16 cellular contexts compared by ENCODE assay signal in genomic region chr11:130634186-130634585, GRCh38.
"Had no signal": no experiment of that assay in that cellular context is flagged by ENCODE, and none has a peak within 500 bp of the region (broad histone marks: within the 10 kb centered on the region; RNA-seq: fewer than 3 reads in every experiment).

No MANE protein-coding gene starts in this region.

- H3K36me3 Mint-ChIP-seq: neural progenitor cell, WTC11 had no signal

- FAIRE-seq: colon, pancreas had no signal

- DNase-seq: activated CD4-positive, alpha-beta T cell treated with anti-CD3 and anti-CD28 coated beads for 48 hours; activated effector memory CD4-positive, alpha-beta T cell treated with Interleukin-2 at 50 U/mL for 16 hours; activated naive CD4-positive, alpha-beta T cell treated with anti-CD3 and anti-CD28 coated beads, Interleukin-2, amount 50 U/mL, for 16 hours; activated T-cell treated with anti-CD3 and anti-CD28 coated beads, Interleukin-2, amount 50 U/mL, for 1 hour; hippocampal formation; midbrain; pancreas; upper lobe of right lung had no signal

- H3K9me3 ChIP-seq: adrenal gland, esophagus muscularis mucosa, pancreas, suprapubic skin, upper lobe of right lung had no signal

- H3K4me3 ChIP-seq: adrenal gland, esophagus muscularis mucosa, neural progenitor cell, pancreas, SK-N-MC, suprapubic skin, upper lobe of right lung had no signal

- H3K27ac Mint-ChIP-seq: neural progenitor cell; stimulated activated naive CD8-positive, alpha-beta T cell treated with anti-CD3 and anti-CD28 coated beads, Interleukin-15, Interleukin-2, amounts not matched to agents 100 ng/mL and 50 ng/mL, for 24 hours; WTC11 had no signal

- H3K27me3 ChIP-seq: adrenal gland, esophagus muscularis mucosa, neural progenitor cell, pancreas, suprapubic skin, upper lobe of right lung had no signal

- H3K27ac ChIP-seq: esophagus muscularis mucosa, neural progenitor cell, pancreas, SK-N-MC, suprapubic skin had no signal

- H3K4me1 ChIP-seq: adrenal gland, neural progenitor cell, pancreas, suprapubic skin had no signal

- H3K36me3 ChIP-seq: adrenal gland, esophagus muscularis mucosa, neural progenitor cell, pancreas, suprapubic skin, upper lobe of right lung had no signal

- ATAC-seq: pancreas, upper lobe of right lung, WTC11 had no signal

- H3K9me3 Mint-ChIP-seq: neural progenitor cell; stimulated activated naive CD8-positive, alpha-beta T cell treated with anti-CD3 and anti-CD28 coated beads, Interleukin-15, Interleukin-2, amounts not matched to agents 100 ng/mL and 50 ng/mL, for 24 hours; WTC11 had no signal

- H3K4me3 Mint-ChIP-seq: neural progenitor cell; stimulated activated naive CD8-positive, alpha-beta T cell treated with anti-CD3 and anti-CD28 coated beads, Interleukin-15, Interleukin-2, amounts not matched to agents 100 ng/mL and 50 ng/mL, for 24 hours; WTC11 had no signal
